In the genomic region with DNA sequence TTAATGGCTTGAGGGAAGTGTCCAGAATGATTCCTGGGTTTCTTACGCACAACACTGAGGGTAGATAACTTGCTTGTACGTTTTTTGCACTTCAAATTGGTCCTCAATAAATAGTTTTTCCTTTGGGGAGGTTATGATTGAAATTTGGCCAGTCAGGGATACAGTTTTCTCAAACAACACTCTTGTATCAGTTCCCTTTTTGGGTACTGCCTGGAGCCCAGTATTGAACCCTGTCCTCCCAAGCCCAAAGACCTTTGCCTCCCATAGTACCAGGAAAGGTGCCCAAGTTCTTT, we compare ENCODE assay signal across 8 cellular contexts. TPM values are rescaled to one million over a fixed set of nuclear protein-coding genes. Genes with fewer than 3 reads are reported as not detected.
DNase-seq lines count a peak whose midpoint lies in the region; ATAC-seq and TF ChIP-seq lines count a peak whose summit lies in the region.

No MANE protein-coding gene starts in this region.

- H2AFZ ChIP-seq in Karpas-422 (ENCODE audit: low read length), result peak overlapping the region; percentile 71

- peak overlapping the region; percentile 99 for H3K27ac Mint-ChIP-seq in dendritic cell treated with granulocyte-macrophage colony-stimulating factor and Interleukin-4, amounts not matched to agents 40 ng/mL and 50 ng/mL, for 4 days
- H3K27ac Mint-ChIP-seq in natural killer cell treated with Interleukin-12 subunit alpha and Interleukin-12 subunit beta and Interleukin-15 and Interleukin-18, amount 100 ng/mL, for 72 hours, result peak overlapping the region; percentile 73 to 94

- H3K36me3 ChIP-seq in Karpas-422 (ENCODE audit: insufficient read depth, low read length), result no peaks in the 10 kb centered on the region

- intact Hi-C loops in dendritic cell treated with granulocyte-macrophage colony-stimulating factor and Interleukin-4, amounts not matched to agents 40 ng/mL and 50 ng/mL, for 4 days (cut with micrococcal nuclease), result loop anchor here (2.0 kb wide), 1 partner anchor 120 kb away; no protein-coding TSS in a partner anchor

- peak overlapping the region; percentile 85 for H3K27ac ChIP-seq in Karpas-422 (ENCODE audit: low read length)

- no peaks in the 10 kb centered on the region for H4K20me1 ChIP-seq in Karpas-422 (ENCODE audit: insufficient read depth, low read depth, low read length)

- H3K4me1 Mint-ChIP-seq in dendritic cell treated with granulocyte-macrophage colony-stimulating factor and Interleukin-4, amounts not matched to agents 40 ng/mL and 50 ng/mL, for 4 days (ENCODE audit: low read depth), result peaks cover 16% of the 10 kb centered on the region
- peaks cover 24 to 25% of the 10 kb centered on the region in 2 donors for H3K4me1 Mint-ChIP-seq in natural killer cell treated with Interleukin-12 subunit alpha and Interleukin-12 subunit beta and Interleukin-15 and Interleukin-18, amount 100 ng/mL, for 72 hours (ENCODE audit: low read depth in 2 of 2)

- no peaks in the 10 kb centered on the region for H3K9me3 Mint-ChIP-seq in dendritic cell treated with granulocyte-macrophage colony-stimulating factor and Interleukin-4, amounts not matched to agents 40 ng/mL and 50 ng/mL, for 4 days
- H3K9me3 Mint-ChIP-seq in natural killer cell treated with Interleukin-12 subunit alpha and Interleukin-12 subunit beta and Interleukin-15 and Interleukin-18, amount 100 ng/mL, for 72 hours, result no peaks in the 10 kb centered on the region

- no peaks in the 10 kb centered on the region for H3K27me3 Mint-ChIP-seq in dendritic cell treated with granulocyte-macrophage colony-stimulating factor and Interleukin-4, amounts not matched to agents 40 ng/mL and 50 ng/mL, for 4 days
- no peaks in the 10 kb centered on the region for H3K27me3 Mint-ChIP-seq in natural killer cell treated with Interleukin-12 subunit alpha and Interleukin-12 subunit beta and Interleukin-15 and Interleukin-18, amount 100 ng/mL, for 72 hours

- H3K4me3 Mint-ChIP-seq in dendritic cell treated with granulocyte-macrophage colony-stimulating factor and Interleukin-4, amounts not matched to agents 40 ng/mL and 50 ng/mL, for 4 days, result peak overlapping the region; percentile 97
- peak overlapping the region; percentile 84 for H3K4me3 Mint-ChIP-seq in natural killer cell treated with Interleukin-12 subunit alpha and Interleukin-12 subunit beta and Interleukin-15 and Interleukin-18, amount 100 ng/mL, for 72 hours

- no peaks in the 10 kb centered on the region for H3K9me2 ChIP-seq in Karpas-422 (replicated peaks; ENCODE audit: insufficient read depth, low read length)

- peaks cover 42% of the 10 kb centered on the region for H3K79me2 ChIP-seq in Karpas-422 (ENCODE audit: low read length)

- peaks cover 12% of the 10 kb centered on the region for H3K36me3 Mint-ChIP-seq in dendritic cell treated with granulocyte-macrophage colony-stimulating factor and Interleukin-4, amounts not matched to agents 40 ng/mL and 50 ng/mL, for 4 days (ENCODE audit: low read depth)
- H3K36me3 Mint-ChIP-seq in natural killer cell treated with Interleukin-12 subunit alpha and Interleukin-12 subunit beta and Interleukin-15 and Interleukin-18, amount 100 ng/mL, for 72 hours, result no peaks in the 10 kb centered on the region

- peak overlapping the region; percentile 99 for H3K9ac ChIP-seq in Karpas-422 (ENCODE audit: low read length)

- TF ChIP-seq CTCF in AG10803 (conservative IDR thresholded peaks at IDR 0.05; ENCODE audit: low read length), result no peak

- no peak for DNase-seq in AG10803 (ENCODE audit: low read depth)
- DNase-seq in Karpas-422, result no peak
- DNase-seq in natural killer cell treated with Interleukin-12 subunit alpha and Interleukin-12 subunit beta and Interleukin-15 and Interleukin-18, amount 100 ng/mL, for 72 hours (ENCODE audit: low spot score), result no peak
- no peak for DNase-seq in putamen (ENCODE audit: low spot score)
- DNase-seq in NCI-H748 treated with DMSO at 0.1 percent for 48 hours (lab: John Stamatoyannopoulos, UW), result no peak
- DNase-seq in RKO (ENCODE audit: low spot score), result no peak

- H3K4me3 ChIP-seq in AG10803 (ENCODE audit: low read length) (peak overlapping the region; percentile 75), Karpas-422 (ENCODE audit: low read length) (peak overlapping the region; percentile 86)

- peaks cover 30% of the 10 kb centered on the region for H3K4me1 ChIP-seq in Karpas-422 (ENCODE audit: low read length)

- no peaks in the 10 kb centered on the region for H3K27me3 ChIP-seq in Karpas-422 (ENCODE audit: low read length)

- no peak for ATAC-seq in natural killer cell treated with Interleukin-12 subunit alpha and Interleukin-12 subunit beta and Interleukin-15 and Interleukin-18, amount 100 ng/mL, for 72 hours
- ATAC-seq in HG03039 (IDR thresholded peaks at IDR 0.05; ENCODE audit: unreplicated experiment), result no peak

- peak overlapping the region; percentile 75 for H3K4me2 ChIP-seq in Karpas-422 (ENCODE audit: low read depth, low read length, poor library complexity, severe bottlenecking)

- H3K9me3 ChIP-seq in Karpas-422 (ENCODE audit: low read length), result no peaks in the 10 kb centered on the region

RNA-seq across cellular contexts. Expression of a gene that starts 0.4 kb away (rescaled TPM):
- 8.5 and 10.0 TPM in 2 replicates for total RNA-seq in Karpas-422 (2014; rRNA removed; shearing (Covaris generic); ENCODE audit: low replicate concordance)
- total RNA-seq in natural killer cell treated with Interleukin-12 subunit alpha and Interleukin-12 subunit beta and Interleukin-15 and Interleukin-18, amount 100 ng/mL, for 72 hours, result 10 to 100 TPM; 30.2 to 32.7 TPM

RNA-seq across cellular contexts. Expression of a gene that starts 40.3 kb away (rescaled TPM):
- 27.6 and 29.4 TPM in 2 replicates for total RNA-seq in Karpas-422 (2014; rRNA removed; shearing (Covaris generic); ENCODE audit: low replicate concordance)
- total RNA-seq in natural killer cell treated with Interleukin-12 subunit alpha and Interleukin-12 subunit beta and Interleukin-15 and Interleukin-18, amount 100 ng/mL, for 72 hours, result 10 to 100 TPM; 17.9 to 21.4 TPM
